19 cellular contexts compared by ENCODE assay signal in genomic region chr5:138949223-138949574, GRCh38.
DNase-seq lines count a peak whose midpoint lies in the region; ATAC-seq and TF ChIP-seq lines count a peak whose summit lies in the region.
"Had no signal": no experiment of that assay in that cellular context is flagged by ENCODE, and none has a peak within 500 bp of the region (broad histone marks: within the 10 kb centered on the region; RNA-seq: fewer than 3 reads in every experiment).

No MANE protein-coding gene starts in this region.

- no peak overlapping the region for H3K4ac ChIP-seq in mesendoderm (ENCODE audit: low read depth, low read length)

- H3K27me3 ChIP-seq in SK-N-SH (ENCODE audit: insufficient read depth) (no peaks in the 10 kb centered on the region), thyroid gland (no peaks in the 10 kb centered on the region), mesendoderm (ENCODE audit: insufficient read depth, low read length, poor library complexity) (no peaks in the 10 kb centered on the region)

- no peak overlapping the region for H2AK5ac ChIP-seq in mesendoderm (ENCODE audit: low read length)

- peaks cover 16 to 100% of the 10 kb centered on the region in 2 experiments; a peak in 3 of 4 replicates for H3K4me1 ChIP-seq in SK-N-SH (ENCODE audit: control insufficient read depth in 1 of 2, insufficient read depth in 2 of 2, low read depth in 1 of 2, low read length in 1 of 2)
- peaks cover 80 to 98% of the 10 kb centered on the region in 2 donors for H3K4me1 ChIP-seq in thyroid gland
- H3K4me1 ChIP-seq in mesendoderm (ENCODE audit: control insufficient read depth, low read depth, low read length): no peaks in the 10 kb centered on the region

- intact Hi-C loops in thyroid gland (cut with DNase I): no loop called here

- no peak overlapping the region for H3K9ac ChIP-seq in SK-N-SH
- H3K9ac ChIP-seq in mesendoderm (ENCODE audit: low read length): no peak overlapping the region

- H3F3A ChIP-seq in SK-N-SH (replicated peaks; ENCODE audit: insufficient read depth): no peaks in the 10 kb centered on the region

- H3K23ac ChIP-seq in mesendoderm (ENCODE audit: low read length): no peak overlapping the region

- no peaks in the 10 kb centered on the region for H4K20me1 ChIP-seq in SK-N-SH (ENCODE audit: insufficient read depth)

- peak overlapping the region; percentile 94 for H3K27ac Mint-ChIP-seq in nephron progenitor cell
- no peak overlapping the region for H3K27ac Mint-ChIP-seq in activated CD4-positive, alpha-beta T cell treated with anti-CD3 and anti-CD28 coated beads, Interleukin-2, amount 10 ng/mL, durations not matched to agents 7 days and 5 days
- H3K27ac Mint-ChIP-seq: B cell had no signal

- H3K36me3 ChIP-seq in SK-N-SH (replicated peaks in 1 of 2; ENCODE audit: control insufficient read depth in 1 of 2, insufficient read depth in 2 of 2, low read length in 1 of 2) (peaks cover 0 to 3% of the 10 kb centered on the region in 2 experiments), thyroid gland (no peaks in the 10 kb centered on the region), mesendoderm (ENCODE audit: control insufficient read depth, insufficient read depth, low read length) (no peaks in the 10 kb centered on the region)

- no peak for TF ChIP-seq RAD21 in SK-N-SH (IDR thresholded peaks at IDR 0.05; ENCODE audit: low read length)

- H3K4me3 Mint-ChIP-seq in nephron progenitor cell: no peak overlapping the region
- no peak overlapping the region for H3K4me3 Mint-ChIP-seq in activated CD4-positive, alpha-beta T cell treated with anti-CD3 and anti-CD28 coated beads, Interleukin-2, amount 10 ng/mL, durations not matched to agents 7 days and 5 days
- H3K4me3 Mint-ChIP-seq: B cell; CD4-positive, alpha-beta memory T cell; GM23338 had no signal

- TF ChIP-seq POLR2A in thyroid gland (IDR thresholded peaks at IDR 0.05): no peak

- H2BK15ac ChIP-seq in mesendoderm (replicated peaks; ENCODE audit: low read depth): no peak overlapping the region

- H3K27ac ChIP-seq in SK-N-SH (ENCODE audit: low read depth in 2 of 2, low read length in 1 of 2) (peak overlapping the region in 1 of 2 experiments; percentile 98; a peak in 2 of 4 replicates), cingulate gyrus (ENCODE audit: low read depth, low read length) (peak overlapping the region; percentile 55), thyroid gland (peak overlapping the region; percentile 66 to 81 (median 76)), mesendoderm (ENCODE audit: low read depth, low read length) (no peak overlapping the region)
- H3K27ac ChIP-seq: 22Rv1 had no signal

- no peaks in the 10 kb centered on the region for H3K79me1 ChIP-seq in mesendoderm (ENCODE audit: low read length)

- no peak overlapping the region for H3K56ac ChIP-seq in mesendoderm (ENCODE audit: low read length)

- H3K36me3 Mint-ChIP-seq in nephron progenitor cell (ENCODE audit: low read depth): no peaks in the 10 kb centered on the region
- H3K36me3 Mint-ChIP-seq in activated CD4-positive, alpha-beta T cell treated with anti-CD3 and anti-CD28 coated beads, Interleukin-2, amount 10 ng/mL, durations not matched to agents 7 days and 5 days (ENCODE audit: low read depth): no peaks in the 10 kb centered on the region

- H3K9me2 ChIP-seq in SK-N-SH: no peaks in the 10 kb centered on the region

- no peak overlapping the region for H2AFZ ChIP-seq in SK-N-SH (ENCODE audit: low read depth)
- H2AFZ ChIP-seq: GM23338 had no signal

- POLR2A ChIA-PET in SK-N-SH (lab: Yijun Ruan, JAX): interaction anchor here (0.8 kb wide), 1 partner anchor 344 kb away, joined by 4 read pairs; the partner anchor contains the start of gene MATR3
- POLR2A ChIA-PET in activated CD4-positive, alpha-beta T cell treated with anti-CD3 and anti-CD28 coated beads, Interleukin-2, amount 10 ng/mL, durations not matched to agents 7 days and 5 days (lab: Charles Lee): no interaction called here

- TF ChIP-seq EP300 in SK-N-SH (IDR thresholded peaks at IDR 0.05; ENCODE audit: borderline replicate concordance in 1 of 2, low read depth in 1 of 2, low read length in 1 of 2): no peak

- CTCF ChIA-PET in SK-N-SH (lab: Yijun Ruan, JAX): interaction anchor here (0.9 to 2.9 kb wide), 9 partner anchors 18 to 307 kb away, joined by 3 to 10 read pairs (median 5); no protein-coding TSS in a partner anchor
- CTCF ChIA-PET in activated CD4-positive, alpha-beta T cell treated with anti-CD3 and anti-CD28 coated beads, Interleukin-2, amount 10 ng/mL, durations not matched to agents 7 days and 5 days (lab: Charles Lee): interaction anchor here (0.6 to 1.2 kb wide), 3 partner anchors 122 to 356 kb away, joined by 3 read pairs; no protein-coding TSS in a partner anchor

- H2BK5ac ChIP-seq in mesendoderm (ENCODE audit: low read length): no peak overlapping the region

- 75% methylated on average over 3 of the region's 4 CpGs for WGBS in SK-N-SH (ENCODE audit: low lambda C conversion rate)
- WGBS in thyroid gland, 2 donors: 40 to 94% methylated on average over 1 to 3 of the region's 4 CpGs
- WGBS in mesendoderm (ENCODE audit: extremely low coverage, insufficient coverage, low lambda C conversion rate): no CpG with 5 or more reads among the region's 4 CpGs

- no peak overlapping the region for H2BK120ac ChIP-seq in mesendoderm (ENCODE audit: low read depth, low read length)

- peaks cover 2% of the 10 kb centered on the region for H3K27me3 Mint-ChIP-seq in nephron progenitor cell (ENCODE audit: low read depth, poor library complexity)
- no peaks in the 10 kb centered on the region for H3K27me3 Mint-ChIP-seq in activated CD4-positive, alpha-beta T cell treated with anti-CD3 and anti-CD28 coated beads, Interleukin-2, amount 10 ng/mL, durations not matched to agents 7 days and 5 days
- H3K27me3 Mint-ChIP-seq: B cell; CD4-positive, alpha-beta memory T cell had no signal

- no peak overlapping the region for H3K4me2 ChIP-seq in SK-N-SH
- H3K4me2 ChIP-seq in mesendoderm (ENCODE audit: low read length): no peak overlapping the region
- H3K4me2 ChIP-seq: GM23338 had no signal

- H3K4me3 ChIP-seq in SK-N-SH (ENCODE audit: low read depth in 2 of 2, low read length in 1 of 2) (no peak overlapping the region), thyroid gland (replicated peaks in 1 of 3) (no peak overlapping the region), mesendoderm (ENCODE audit: low read length) (no peak overlapping the region)
- H3K4me3 ChIP-seq: GM23338, K562 had no signal

- H3K9me3 Mint-ChIP-seq in nephron progenitor cell: no peaks in the 10 kb centered on the region
- no peaks in the 10 kb centered on the region for H3K9me3 Mint-ChIP-seq in activated CD4-positive, alpha-beta T cell treated with anti-CD3 and anti-CD28 coated beads, Interleukin-2, amount 10 ng/mL, durations not matched to agents 7 days and 5 days
- H3K9me3 Mint-ChIP-seq: CD4-positive, alpha-beta memory T cell; GM23338 had no signal

- no peak overlapping the region for H4K8ac ChIP-seq in mesendoderm (ENCODE audit: low read depth, low read length)

- no peaks in the 10 kb centered on the region for H3K9me3 ChIP-seq in SK-N-SH
- no peaks in the 10 kb centered on the region for H3K9me3 ChIP-seq in thyroid gland

- no peak for TF ChIP-seq CTCF in SK-N-SH (IDR thresholded peaks at IDR 0.05)
- TF ChIP-seq CTCF in nephron progenitor cell (IDR thresholded peaks at IDR 0.05): no peak
- TF ChIP-seq CTCF in thyroid gland (IDR thresholded peaks at IDR 0.05): no peak

- H4K5ac ChIP-seq in mesendoderm (ENCODE audit: low read length): no peak overlapping the region

- ATAC-seq in SK-N-SH treated with all-trans-retinoic acid at 6 μM for 48 hours: no peak
- ATAC-seq: K562, PC-3 had no signal

- DNase-seq in SK-N-SH (no peak), nephron progenitor cell (no peak), thyroid gland (peak in 1 of 2 donors; percentile 3), NCI-H446 (lab: John Stamatoyannopoulos, UW) (no peak), mesendoderm (no peak)
- no peak for DNase-seq in activated CD4-positive, alpha-beta T cell treated with anti-CD3 and anti-CD28 coated beads, Interleukin-2, amount 10 ng/mL, durations not matched to agents 7 days and 5 days
- DNase-seq: Calu3; CD4-positive, alpha-beta memory T cell; DMS53; NCI-H1417; NCI-H2029 treated with DMSO at 0.1 percent for 48 hours; NCI-H774; PC-3 had no signal

- H3K79me2 ChIP-seq in SK-N-SH (ENCODE audit: insufficient read depth) (no peaks in the 10 kb centered on the region), mesendoderm (ENCODE audit: control insufficient read depth, insufficient read depth, low read length) (no peaks in the 10 kb centered on the region)

- no peak overlapping the region for H3K18ac ChIP-seq in mesendoderm (ENCODE audit: low read length)

- H3K4me1 Mint-ChIP-seq in nephron progenitor cell: peaks cover 91% of the 10 kb centered on the region
- peaks cover 18% of the 10 kb centered on the region for H3K4me1 Mint-ChIP-seq in activated CD4-positive, alpha-beta T cell treated with anti-CD3 and anti-CD28 coated beads, Interleukin-2, amount 10 ng/mL, durations not matched to agents 7 days and 5 days

TF ChIP-seq in SK-N-SH, 30 proteins besides CTCF, POLR2A, EP300 and RAD21 (continues in another document):
- TF ChIP-seq CHD2 (IDR thresholded peaks at IDR 0.05; ENCODE audit: low read length, partially characterized antibody): peak; percentile 4
- TF ChIP-seq RCOR1 (IDR thresholded peaks at IDR 0.05; ENCODE audit: low read length): 0 out of 2 replicates have a peak, but pooled peaks have one; percentile 1
- no peak for TF ChIP-seq PBX3 (IDR thresholded peaks at IDR 0.05)

TF ChIP-seq in SK-N-SH treated with all-trans-retinoic acid at 6 μM for 48 hours, 23 proteins besides CTCF, POLR2A, EP300 and RAD21 (continues in another document):
- no peak for TF ChIP-seq BACH2 (CRISPR knock-in tag; IDR thresholded peaks at IDR 0.05; ENCODE audit: borderline replicate concordance)
- no peak for TF ChIP-seq PPARA (CRISPR knock-in tag; IDR thresholded peaks at IDR 0.05; ENCODE audit: borderline replicate concordance)
- no peak for TF ChIP-seq CREB5 (CRISPR knock-in tag; IDR thresholded peaks at IDR 0.05; ENCODE audit: low read depth)
- TF ChIP-seq ZNF565 (CRISPR knock-in tag; conservative IDR thresholded peaks at IDR 0.05; ENCODE audit: low read depth): no peak
- TF ChIP-seq ZNF8 (CRISPR knock-in tag; IDR thresholded peaks at IDR 0.05): no peak
- TF ChIP-seq ARNTL (CRISPR knock-in tag; IDR thresholded peaks at IDR 0.05; ENCODE audit: borderline replicate concordance, low read depth): no peak
- no peak for TF ChIP-seq GLIS3 (CRISPR knock-in tag; IDR thresholded peaks at IDR 0.05)
- TF ChIP-seq ISL1 (CRISPR knock-in tag; IDR thresholded peaks at IDR 0.05): no peak
- no peak for TF ChIP-seq SNAI2 (CRISPR knock-in tag; IDR thresholded peaks at IDR 0.05)
